8 cellular contexts compared by ENCODE assay signal in genomic region chr3:155871746-155872158, GRCh38. TPM values are rescaled to one million over a fixed set of nuclear protein-coding genes. Genes with fewer than 3 reads are reported as not detected.
A peak's percentile ranks its signal among the peaks of the same experiment; 100 is the strongest.
DNase-seq lines count a peak whose midpoint lies in the region; ATAC-seq and TF ChIP-seq lines count a peak whose summit lies in the region.

No MANE protein-coding gene starts in this region.

- no peak for ATAC-seq in activated CD8-positive, alpha-beta memory T cell treated with anti-CD3 and anti-CD28 coated beads, Interleukin-2, amount 10 ng/mL, durations not matched to agents 7 days and 5 days
- ATAC-seq in HG03025 (IDR thresholded peaks at IDR 0.05; ENCODE audit: low FRiP score, unreplicated experiment) (peak; percentile 8), thoracic aorta (ENCODE audit: insufficient number of reproducible peaks, low FRiP score, low read depth) (no peak)

- H3K27ac ChIP-seq in thoracic aorta = peak overlapping the region; percentile 96 to 98

- CTCF ChIA-PET in activated CD8-positive, alpha-beta memory T cell treated with anti-CD3 and anti-CD28 coated beads, Interleukin-2, amount 10 ng/mL, durations not matched to agents 7 days and 5 days (lab: Charles Lee) = interaction anchor here (0.8 to 3.5 kb wide), 12 partner anchors 9 to 520 kb away, joined by 3 to 51 read pairs (median 3); partner anchors contain the start of genes C3orf33 and SLC33A1

- intact Hi-C loops in activated T-helper 2 cell treated with anti-CD3 and anti-CD28 coated beads, Interferon-gamma antibody, Interleukin-2, Interleukin-4, amounts not matched to agents 10 μg/mL and 5 μg/mL and 100 μg/mL, durations not matched to agents 14 hours and 24 hours and 36 hours (cut with micrococcal nuclease) = loop anchor here (2.0 kb wide), 1 partner anchor 17 kb away; no protein-coding TSS in a partner anchor
- intact Hi-C loops in posterior cingulate gyrus (cut with DNase I) = loop anchor here (1.0 to 5.0 kb wide), 2 partner anchors 17 to 64 kb away; partner anchors contain the start of genes C3orf33 and SLC33A1

- H3K27me3 Mint-ChIP-seq in activated CD8-positive, alpha-beta memory T cell treated with anti-CD3 and anti-CD28 coated beads, Interleukin-2, amount 10 ng/mL, durations not matched to agents 7 days and 5 days = no peaks in the 10 kb centered on the region
- H3K27me3 Mint-ChIP-seq in activated T-helper 2 cell treated with anti-CD3 and anti-CD28 coated beads, Interferon-gamma antibody, Interleukin-2, Interleukin-4, amounts not matched to agents 10 μg/mL and 5 μg/mL and 100 μg/mL, durations not matched to agents 14 hours and 24 hours and 36 hours (ENCODE audit: low read depth) = no peaks in the 10 kb centered on the region

- DNase-seq in activated CD8-positive, alpha-beta memory T cell treated with anti-CD3 and anti-CD28 coated beads, Interleukin-2, amount 10 ng/mL, durations not matched to agents 7 days and 5 days = no peak
- no peak for DNase-seq in activated CD8-positive, alpha-beta memory T cell treated with anti-CD3 and anti-CD28 coated beads, Interleukin-2, amount 50 U/mL, for 4 hours
- DNase-seq in activated T-helper 2 cell treated with anti-CD3 and anti-CD28 coated beads, Interferon-gamma antibody, Interleukin-2, Interleukin-4, amounts not matched to agents 10 μg/mL and 5 μg/mL and 100 μg/mL, durations not matched to agents 14 hours and 24 hours and 36 hours (ENCODE audit: low spot score) = no peak
- no peak for DNase-seq in kidney epithelial cell (ENCODE audit: low read depth)
- DNase-seq in thoracic aorta (ENCODE audit: low spot score) = no peak
- DNase-seq in A172 (ENCODE audit: low spot score) = no peak
- DNase-seq in posterior cingulate gyrus = no peak

- H3K4me3 Mint-ChIP-seq in activated CD8-positive, alpha-beta memory T cell treated with anti-CD3 and anti-CD28 coated beads, Interleukin-2, amount 10 ng/mL, durations not matched to agents 7 days and 5 days = peak overlapping the region; percentile 93
- H3K4me3 Mint-ChIP-seq in activated T-helper 2 cell treated with anti-CD3 and anti-CD28 coated beads, Interferon-gamma antibody, Interleukin-2, Interleukin-4, amounts not matched to agents 10 μg/mL and 5 μg/mL and 100 μg/mL, durations not matched to agents 14 hours and 24 hours and 36 hours (ENCODE audit: low read depth) = peak overlapping the region; percentile 91

- no peaks in the 10 kb centered on the region for H3K27me3 ChIP-seq in kidney epithelial cell (ENCODE audit: control insufficient read depth, insufficient read depth, low read length)
- H3K27me3 ChIP-seq in thoracic aorta (replicated peaks; ENCODE audit: insufficient read depth) = no peaks in the 10 kb centered on the region

- H3K9me3 ChIP-seq in thoracic aorta = no peaks in the 10 kb centered on the region

- peak overlapping the region; percentile 91 for H3K27ac Mint-ChIP-seq in activated CD8-positive, alpha-beta memory T cell treated with anti-CD3 and anti-CD28 coated beads, Interleukin-2, amount 10 ng/mL, durations not matched to agents 7 days and 5 days
- peak overlapping the region; percentile 84 for H3K27ac Mint-ChIP-seq in activated T-helper 2 cell treated with anti-CD3 and anti-CD28 coated beads, Interferon-gamma antibody, Interleukin-2, Interleukin-4, amounts not matched to agents 10 μg/mL and 5 μg/mL and 100 μg/mL, durations not matched to agents 14 hours and 24 hours and 36 hours

- H3K36me3 ChIP-seq in kidney epithelial cell (ENCODE audit: control insufficient read depth, insufficient read depth, low read length) (no peaks in the 10 kb centered on the region), thoracic aorta (no peaks in the 10 kb centered on the region)

- H3K4me1 Mint-ChIP-seq in activated CD8-positive, alpha-beta memory T cell treated with anti-CD3 and anti-CD28 coated beads, Interleukin-2, amount 10 ng/mL, durations not matched to agents 7 days and 5 days = peaks cover 33% of the 10 kb centered on the region
- peaks cover 21% of the 10 kb centered on the region for H3K4me1 Mint-ChIP-seq in activated T-helper 2 cell treated with anti-CD3 and anti-CD28 coated beads, Interferon-gamma antibody, Interleukin-2, Interleukin-4, amounts not matched to agents 10 μg/mL and 5 μg/mL and 100 μg/mL, durations not matched to agents 14 hours and 24 hours and 36 hours (ENCODE audit: low read depth)

- H3K4me3 ChIP-seq in kidney epithelial cell (ENCODE audit: low read depth, low read length) (peak overlapping the region; percentile 99), thoracic aorta (peak overlapping the region; percentile 99)

- no peak for TF ChIP-seq CTCF in kidney epithelial cell (IDR thresholded peaks at IDR 0.05; ENCODE audit: insufficient read depth, low read length, poor library complexity, severe bottlenecking)
- no peak for TF ChIP-seq CTCF in thoracic aorta (IDR thresholded peaks at IDR 0.05)

- peaks cover 7% of the 10 kb centered on the region for H3K36me3 Mint-ChIP-seq in activated CD8-positive, alpha-beta memory T cell treated with anti-CD3 and anti-CD28 coated beads, Interleukin-2, amount 10 ng/mL, durations not matched to agents 7 days and 5 days
- H3K36me3 Mint-ChIP-seq in activated T-helper 2 cell treated with anti-CD3 and anti-CD28 coated beads, Interferon-gamma antibody, Interleukin-2, Interleukin-4, amounts not matched to agents 10 μg/mL and 5 μg/mL and 100 μg/mL, durations not matched to agents 14 hours and 24 hours and 36 hours (ENCODE audit: low read depth) = peaks cover 12% of the 10 kb centered on the region

- no peaks in the 10 kb centered on the region for H3K9me3 Mint-ChIP-seq in activated CD8-positive, alpha-beta memory T cell treated with anti-CD3 and anti-CD28 coated beads, Interleukin-2, amount 10 ng/mL, durations not matched to agents 7 days and 5 days (ENCODE audit: low read depth)
- no peaks in the 10 kb centered on the region for H3K9me3 Mint-ChIP-seq in activated T-helper 2 cell treated with anti-CD3 and anti-CD28 coated beads, Interferon-gamma antibody, Interleukin-2, Interleukin-4, amounts not matched to agents 10 μg/mL and 5 μg/mL and 100 μg/mL, durations not matched to agents 14 hours and 24 hours and 36 hours

- H3K4me1 ChIP-seq in thoracic aorta (ENCODE audit: control insufficient read depth in 1 of 2, low read depth in 2 of 2) = peaks cover 17 to 23% of the 10 kb centered on the region in 2 donors

RNA-seq across cellular contexts. Expression of gene GMPS, which starts 1.3 kb away (rescaled TPM):
- 100 to 1,000 TPM in 1 of 2 experiments, 10 to 100 TPM in 1; 96.9 to 104 TPM for total RNA-seq in activated CD8-positive, alpha-beta memory T cell treated with anti-CD3 and anti-CD28 coated beads, Interleukin-2, amount 10 ng/mL, durations not matched to agents 7 days and 5 days
- total RNA-seq in activated T-helper 2 cell treated with anti-CD3 and anti-CD28 coated beads, Interferon-gamma antibody, Interleukin-2, Interleukin-4, amounts not matched to agents 10 μg/mL and 5 μg/mL and 100 μg/mL, durations not matched to agents 14 hours and 24 hours and 36 hours = 135 and 136 TPM in 2 replicates
- total RNA-seq in kidney epithelial cell = 33.7 and 41.7 TPM in 2 replicates
- 10 to 100 TPM; 30.2 to 31.8 TPM for total RNA-seq in thoracic aorta
- 155 and 171 TPM in 2 replicates for total RNA-seq in A172 (2014; rRNA removed; shearing (Covaris generic))

RNA-seq across cellular contexts. Expression of gene SLC33A1, which starts 17.5 kb away (rescaled TPM):
- total RNA-seq in activated CD8-positive, alpha-beta memory T cell treated with anti-CD3 and anti-CD28 coated beads, Interleukin-2, amount 10 ng/mL, durations not matched to agents 7 days and 5 days = 10 to 100 TPM; 24.1 to 24.4 TPM
- 30.2 and 33.6 TPM in 2 replicates for total RNA-seq in activated T-helper 2 cell treated with anti-CD3 and anti-CD28 coated beads, Interferon-gamma antibody, Interleukin-2, Interleukin-4, amounts not matched to agents 10 μg/mL and 5 μg/mL and 100 μg/mL, durations not matched to agents 14 hours and 24 hours and 36 hours
- total RNA-seq in kidney epithelial cell (53.6 and 58.1 TPM in 2 replicates), thoracic aorta (10 to 100 TPM; 27.3 to 30.7 TPM)
- total RNA-seq in A172 (2014; rRNA removed; shearing (Covaris generic)) = 22.9 and 28.0 TPM in 2 replicates
